2 cellular contexts compared by ENCODE assay signal in the genomic region with DNA sequence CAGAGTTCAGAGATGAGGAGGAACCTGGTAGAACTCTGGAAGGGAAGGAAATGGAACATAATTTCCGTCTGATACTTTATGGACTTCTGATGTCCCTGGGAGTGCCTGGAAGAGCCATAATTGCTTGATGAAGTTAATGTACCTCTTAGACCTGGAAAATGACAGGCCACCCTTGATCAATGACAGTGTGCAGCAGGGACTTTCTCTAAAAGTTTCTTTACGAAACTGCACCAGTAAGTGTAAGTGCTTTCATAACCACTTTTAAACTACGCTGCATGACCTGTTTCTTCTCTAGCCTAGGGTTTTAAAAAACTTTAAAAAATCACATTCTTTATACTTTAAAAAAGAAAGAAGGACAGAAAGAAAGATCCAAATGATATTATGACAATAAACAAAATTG.
TF ChIP-seq lines count a peak whose summit lies in the region.

No MANE protein-coding gene starts in this region.

TF ChIP-seq in GM12878, 131 proteins besides CTCF, POLR2A, EP300 and RAD21 (continued from another document):
- no peak for TF ChIP-seq POLR2AphosphoS2 (IDR thresholded peaks at IDR 0.05; ENCODE audit: low read depth, low read length)

TF ChIP-seq in SK-N-SH, 30 proteins besides CTCF, POLR2A, EP300 and RAD21 (continued from another document):
- TF ChIP-seq, protein P1, sequence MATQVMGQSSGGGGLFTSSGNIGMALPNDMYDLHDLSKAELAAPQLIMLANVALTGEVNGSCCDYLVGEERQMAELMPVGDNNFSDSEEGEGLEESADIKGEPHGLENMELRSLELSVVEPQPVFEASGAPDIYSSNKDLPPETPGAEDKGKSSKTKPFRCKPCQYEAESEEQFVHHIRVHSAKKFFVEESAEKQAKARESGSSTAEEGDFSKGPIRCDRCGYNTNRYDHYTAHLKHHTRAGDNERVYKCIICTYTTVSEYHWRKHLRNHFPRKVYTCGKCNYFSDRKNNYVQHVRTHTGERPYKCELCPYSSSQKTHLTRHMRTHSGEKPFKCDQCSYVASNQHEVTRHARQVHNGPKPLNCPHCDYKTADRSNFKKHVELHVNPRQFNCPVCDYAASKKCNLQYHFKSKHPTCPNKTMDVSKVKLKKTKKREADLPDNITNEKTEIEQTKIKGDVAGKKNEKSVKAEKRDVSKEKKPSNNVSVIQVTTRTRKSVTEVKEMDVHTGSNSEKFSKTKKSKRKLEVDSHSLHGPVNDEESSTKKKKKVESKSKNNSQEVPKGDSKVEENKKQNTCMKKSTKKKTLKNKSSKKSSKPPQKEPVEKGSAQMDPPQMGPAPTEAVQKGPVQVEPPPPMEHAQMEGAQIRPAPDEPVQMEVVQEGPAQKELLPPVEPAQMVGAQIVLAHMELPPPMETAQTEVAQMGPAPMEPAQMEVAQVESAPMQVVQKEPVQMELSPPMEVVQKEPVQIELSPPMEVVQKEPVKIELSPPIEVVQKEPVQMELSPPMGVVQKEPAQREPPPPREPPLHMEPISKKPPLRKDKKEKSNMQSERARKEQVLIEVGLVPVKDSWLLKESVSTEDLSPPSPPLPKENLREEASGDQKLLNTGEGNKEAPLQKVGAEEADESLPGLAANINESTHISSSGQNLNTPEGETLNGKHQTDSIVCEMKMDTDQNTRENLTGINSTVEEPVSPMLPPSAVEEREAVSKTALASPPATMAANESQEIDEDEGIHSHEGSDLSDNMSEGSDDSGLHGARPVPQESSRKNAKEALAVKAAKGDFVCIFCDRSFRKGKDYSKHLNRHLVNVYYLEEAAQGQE (IDR thresholded peaks at IDR 0.05; ENCODE audit: low read depth, low read length): no peak
- TF ChIP-seq GABPA (IDR thresholded peaks at IDR 0.05; ENCODE audit: low read depth) (no peak), RCOR1 (IDR thresholded peaks at IDR 0.05; ENCODE audit: low read length) (no peak), MXI1 (IDR thresholded peaks at IDR 0.05; ENCODE audit: low read depth, low read length) (no peak), GATA2 (CRISPR knock-in tag; IDR thresholded peaks at IDR 0.05) (no peak), TCF12 (IDR thresholded peaks at IDR 0.05) (no peak)
- TF ChIP-seq, protein P2, sequence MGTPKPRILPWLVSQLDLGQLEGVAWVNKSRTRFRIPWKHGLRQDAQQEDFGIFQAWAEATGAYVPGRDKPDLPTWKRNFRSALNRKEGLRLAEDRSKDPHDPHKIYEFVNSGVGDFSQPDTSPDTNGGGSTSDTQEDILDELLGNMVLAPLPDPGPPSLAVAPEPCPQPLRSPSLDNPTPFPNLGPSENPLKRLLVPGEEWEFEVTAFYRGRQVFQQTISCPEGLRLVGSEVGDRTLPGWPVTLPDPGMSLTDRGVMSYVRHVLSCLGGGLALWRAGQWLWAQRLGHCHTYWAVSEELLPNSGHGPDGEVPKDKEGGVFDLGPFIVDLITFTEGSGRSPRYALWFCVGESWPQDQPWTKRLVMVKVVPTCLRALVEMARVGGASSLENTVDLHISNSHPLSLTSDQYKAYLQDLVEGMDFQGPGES (IDR thresholded peaks at IDR 0.05; ENCODE audit: low read depth, low read length): no peak
- TF ChIP-seq, protein P3, sequence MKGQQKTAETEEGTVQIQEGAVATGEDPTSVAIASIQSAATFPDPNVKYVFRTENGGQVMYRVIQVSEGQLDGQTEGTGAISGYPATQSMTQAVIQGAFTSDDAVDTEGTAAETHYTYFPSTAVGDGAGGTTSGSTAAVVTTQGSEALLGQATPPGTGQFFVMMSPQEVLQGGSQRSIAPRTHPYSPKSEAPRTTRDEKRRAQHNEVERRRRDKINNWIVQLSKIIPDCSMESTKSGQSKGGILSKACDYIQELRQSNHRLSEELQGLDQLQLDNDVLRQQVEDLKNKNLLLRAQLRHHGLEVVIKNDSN (IDR thresholded peaks at IDR 0.05; ENCODE audit: borderline replicate concordance, low read depth): no peak
